Comparison of ENCODE assay signal across 13 cellular contexts in the genomic region with DNA sequence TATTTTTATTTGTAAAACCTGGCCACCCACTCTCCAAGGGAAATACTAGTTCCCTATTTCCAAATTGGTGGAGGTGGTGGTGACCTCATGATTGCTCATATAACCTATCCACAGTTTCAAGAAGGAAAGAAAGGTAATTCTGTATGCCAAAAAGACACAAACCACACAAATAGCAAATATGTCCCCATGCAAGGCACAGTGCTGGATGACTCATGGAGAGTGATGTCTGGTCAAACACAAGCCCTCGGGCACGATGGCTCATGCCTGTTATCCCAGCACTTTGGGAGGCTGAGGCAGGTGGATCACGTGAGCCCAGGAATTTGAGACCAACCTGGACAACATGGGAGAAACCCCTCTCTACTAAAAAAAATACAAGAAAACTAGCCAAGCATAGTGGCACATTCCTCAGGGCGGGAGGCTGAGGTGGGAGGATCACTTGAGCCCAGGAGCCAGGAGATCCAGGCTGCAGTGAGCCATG.
DNase-seq lines count a peak whose midpoint lies in the region; ATAC-seq, FAIRE-seq and TF ChIP-seq lines count a peak whose summit lies in the region.
"Had no signal": no experiment of that assay in that cellular context is flagged by ENCODE, and none has a peak within 500 bp of the region (broad histone marks: within the 10 kb centered on the region; RNA-seq: fewer than 3 reads in every experiment).

No MANE protein-coding gene starts in this region.

- CTCF ChIA-PET in HEK293 (lab: Yijun Ruan, JAX): no interaction called here
- CTCF ChIA-PET in OCI-LY7 (lab: Charles Lee; ENCODE audit: unreplicated experiment): no interaction called here

- H3K79me2 ChIP-seq in keratinocyte (ENCODE audit: control insufficient read depth, insufficient read depth, low read length) (no peaks in the 10 kb centered on the region), OCI-LY7 (ENCODE audit: insufficient read depth, low read depth, low read length) (no peaks in the 10 kb centered on the region)

- H3K27ac ChIP-seq in HEK293 (ENCODE audit: extremely low read depth, low read depth, low read length): no peak overlapping the region
- no peak overlapping the region for H3K27ac ChIP-seq in keratinocyte (ENCODE audit: control insufficient read depth, insufficient read depth, low read length)
- H3K27ac ChIP-seq in OCI-LY7 (ENCODE audit: low read depth, low read length, poor library complexity, severe bottlenecking): no peak overlapping the region

- no peak overlapping the region for H3K4me3 ChIP-seq in HEK293 (ENCODE audit: low read depth, low read length)
- no peak overlapping the region for H3K4me3 ChIP-seq in keratinocyte (ENCODE audit: control insufficient read depth in 2 of 3, extremely low read depth in 1 of 3, insufficient read depth in 2 of 3, low read depth in 1 of 3, low read length in 3 of 3)
- no peak overlapping the region for H3K4me3 ChIP-seq in OCI-LY7 (ENCODE audit: low read depth, low read length, poor library complexity, severe bottlenecking)

- intact Hi-C loops in OCI-LY7 (cut with micrococcal nuclease; ENCODE audit: unreplicated experiment): no loop called here

- H4K20me1 ChIP-seq in keratinocyte (ENCODE audit: control insufficient read depth, extremely low read depth, insufficient read depth, low read length) (no peaks in the 10 kb centered on the region), OCI-LY7 (ENCODE audit: insufficient read depth, low read length) (no peaks in the 10 kb centered on the region)

- H3K4me1 ChIP-seq in HEK293 (ENCODE audit: control insufficient read depth, insufficient read depth, low read length): peaks cover 4% of the 10 kb centered on the region; the same call in 1 of the 2 replicates
- H3K4me1 ChIP-seq in keratinocyte (ENCODE audit: control insufficient read depth, extremely low read depth, insufficient read depth, low read length): peaks cover 31% of the 10 kb centered on the region
- peaks cover 73% of the 10 kb centered on the region for H3K4me1 ChIP-seq in OCI-LY7 (ENCODE audit: insufficient read depth, low read length, poor library complexity, severe bottlenecking)

- no peaks in the 10 kb centered on the region for H3K27me3 ChIP-seq in keratinocyte (ENCODE audit: control insufficient read depth, extremely low read depth, insufficient read depth, low read length)

- no peaks in the 10 kb centered on the region for H3K9me2 ChIP-seq in OCI-LY7 (ENCODE audit: insufficient read depth, low read length)

- H3K9ac ChIP-seq in keratinocyte (ENCODE audit: control insufficient read depth, extremely low read depth, insufficient read depth, low read length): no peak overlapping the region

- dilution Hi-C loops in keratinocyte (cut with MboI; ENCODE audit: extremely low pct_ligation_motif_present, low sequenced_read_pairs): no loop called here

- ATAC-seq in GM18498 (IDR thresholded peaks at IDR 0.05; ENCODE audit: unreplicated experiment) (no peak), HG03108 (IDR thresholded peaks at IDR 0.05; ENCODE audit: unreplicated experiment) (no peak)

- H2AFZ ChIP-seq in keratinocyte (ENCODE audit: control insufficient read depth, low read length) (no peak overlapping the region), OCI-LY7 (ENCODE audit: low read length) (no peak overlapping the region)

- H3K4me2 ChIP-seq in keratinocyte (ENCODE audit: control insufficient read depth, extremely low read depth, insufficient read depth, low read depth, low read length) (no peak overlapping the region), OCI-LY7 (ENCODE audit: low read length) (no peak overlapping the region)

- no TSS peak for BruUV-seq in OCI-LY7 (replicated peaks; lab: Mats Ljungman, UMichigan)

- DNase-seq in AG08396 (ENCODE audit: low spot score): peak; percentile 17
- DNase-seq in SW480 (ENCODE audit: low spot score): peak; percentile 77
- DNase-seq in keratinocyte (ENCODE audit: low read depth, low spot score): peak; percentile 94
- no peak for DNase-seq in OCI-LY7 (ENCODE audit: low spot score)
- DNase-seq in NCI-H1694 treated with DMSO at 0.1 percent for 48 hours (lab: John Stamatoyannopoulos, UW): no peak
- DNase-seq: activated CD8-positive, alpha-beta memory T cell treated with anti-CD3 and anti-CD28 coated beads for 24 hours; CD8-positive, alpha-beta memory T cell; NCI-H1105; Right ventricle myocardium superior had no signal

- no peak for TF ChIP-seq CTCF in HEK293 (tag by site-specific recombination; IDR thresholded peaks at IDR 0.05)
- no peak for TF ChIP-seq CTCF in keratinocyte (optimal IDR thresholded peaks at IDR 0.05 in 1 of 3, IDR thresholded peaks at IDR 0.05 in 1 of 3, conservative IDR thresholded peaks at IDR 0.05 in 1 of 3; ENCODE audit: extremely low read depth in 1 of 3, insufficient read depth in 2 of 3, low read length in 3 of 3)
- no peak for TF ChIP-seq CTCF in OCI-LY7 (conservative IDR thresholded peaks at IDR 0.05; ENCODE audit: low read length)

- H3K9me1 ChIP-seq in keratinocyte (ENCODE audit: control insufficient read depth, extremely low read depth, insufficient read depth, low read length): no peaks in the 10 kb centered on the region

- H3K36me3 ChIP-seq in HEK293 (ENCODE audit: control insufficient read depth in 2 of 2, insufficient read depth in 1 of 2, low read length in 2 of 2) (no peaks in the 10 kb centered on the region), keratinocyte (ENCODE audit: control insufficient read depth in 2 of 2, extremely low read depth in 1 of 2, insufficient read depth in 2 of 2, low read length in 2 of 2) (no peaks in the 10 kb centered on the region), OCI-LY7 (ENCODE audit: insufficient read depth, low read length) (no peaks in the 10 kb centered on the region)

- POLR2A ChIA-PET in HEK293 (lab: Yijun Ruan, JAX) (no interaction called here), OCI-LY7 (lab: Charles Lee) (no interaction called here)

- H3K9me3 ChIP-seq in HEK293 (ENCODE audit: control insufficient read depth, insufficient read depth, low read depth, low read length) (no peaks in the 10 kb centered on the region), keratinocyte (ENCODE audit: control insufficient read depth, low read depth, low read length) (no peaks in the 10 kb centered on the region), OCI-LY7 (ENCODE audit: low read length) (no peaks in the 10 kb centered on the region)

- FAIRE-seq in keratinocyte (lab: Jason Lieb, UNC): peak; percentile 91
- FAIRE-seq: frontal cortex had no signal

TF ChIP-seq in HEK293, 187 proteins besides CTCF, POLR2A, EP300 and RAD21 (continues in another document):
- TF ChIP-seq WT1 (tag by site-specific recombination; IDR thresholded peaks at IDR 0.05): 0 out of 2 replicates have a peak, but pooled peaks have one; percentile 16
- TF ChIP-seq, protein P1, sequence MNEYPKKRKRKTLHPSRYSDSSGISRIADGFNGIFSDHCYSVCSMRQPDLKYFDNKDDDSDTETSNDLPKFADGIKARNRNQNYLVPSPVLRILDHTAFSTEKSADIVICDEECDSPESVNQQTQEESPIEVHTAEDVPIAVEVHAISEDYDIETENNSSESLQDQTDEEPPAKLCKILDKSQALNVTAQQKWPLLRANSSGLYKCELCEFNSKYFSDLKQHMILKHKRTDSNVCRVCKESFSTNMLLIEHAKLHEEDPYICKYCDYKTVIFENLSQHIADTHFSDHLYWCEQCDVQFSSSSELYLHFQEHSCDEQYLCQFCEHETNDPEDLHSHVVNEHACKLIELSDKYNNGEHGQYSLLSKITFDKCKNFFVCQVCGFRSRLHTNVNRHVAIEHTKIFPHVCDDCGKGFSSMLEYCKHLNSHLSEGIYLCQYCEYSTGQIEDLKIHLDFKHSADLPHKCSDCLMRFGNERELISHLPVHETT (tag by site-specific recombination; IDR thresholded peaks at IDR 0.05): 0 out of 2 replicates have a peak, but pooled peaks have one; percentile 28
- TF ChIP-seq, protein P2, sequence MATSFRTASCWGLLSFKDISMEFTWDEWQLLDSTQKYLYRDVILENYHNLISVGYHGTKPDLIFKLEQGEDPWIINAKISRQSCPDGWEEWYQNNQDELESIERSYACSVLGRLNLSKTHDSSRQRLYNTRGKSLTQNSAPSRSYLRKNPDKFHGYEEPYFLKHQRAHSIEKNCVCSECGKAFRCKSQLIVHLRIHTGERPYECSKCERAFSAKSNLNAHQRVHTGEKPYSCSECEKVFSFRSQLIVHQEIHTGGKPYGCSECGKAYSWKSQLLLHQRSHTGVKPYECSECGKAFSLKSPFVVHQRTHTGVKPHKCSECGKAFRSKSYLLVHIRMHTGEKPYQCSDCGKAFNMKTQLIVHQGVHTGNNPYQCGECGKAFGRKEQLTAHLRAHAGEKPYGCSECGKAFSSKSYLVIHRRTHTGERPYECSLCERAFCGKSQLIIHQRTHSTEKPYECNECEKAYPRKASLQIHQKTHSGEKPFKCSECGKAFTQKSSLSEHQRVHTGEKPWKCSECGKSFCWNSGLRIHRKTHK (tag by site-specific recombination; IDR thresholded peaks at IDR 0.05): peak; percentile 28; the same call in 1 of the 2 replicates
- TF ChIP-seq, protein P3, sequence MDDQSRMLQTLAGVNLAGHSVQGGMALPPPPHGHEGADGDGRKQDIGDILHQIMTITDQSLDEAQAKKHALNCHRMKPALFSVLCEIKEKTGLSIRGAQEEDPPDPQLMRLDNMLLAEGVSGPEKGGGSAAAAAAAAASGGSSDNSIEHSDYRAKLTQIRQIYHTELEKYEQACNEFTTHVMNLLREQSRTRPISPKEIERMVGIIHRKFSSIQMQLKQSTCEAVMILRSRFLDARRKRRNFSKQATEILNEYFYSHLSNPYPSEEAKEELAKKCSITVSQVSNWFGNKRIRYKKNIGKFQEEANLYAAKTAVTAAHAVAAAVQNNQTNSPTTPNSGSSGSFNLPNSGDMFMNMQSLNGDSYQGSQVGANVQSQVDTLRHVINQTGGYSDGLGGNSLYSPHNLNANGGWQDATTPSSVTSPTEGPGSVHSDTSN (CRISPR knock-in tag; IDR thresholded peaks at IDR 0.05): no peak
- peak; percentile 81 for TF ChIP-seq SP7 (tag by site-specific recombination; IDR thresholded peaks at IDR 0.05)
- TF ChIP-seq ZNF571 (tag by site-specific recombination; IDR thresholded peaks at IDR 0.05): no peak
- 0 out of 2 replicates have a peak, but pooled peaks have one; percentile 31 for TF ChIP-seq KLF8 (tag by site-specific recombination; IDR thresholded peaks at IDR 0.05)
- TF ChIP-seq GLIS1 (tag by site-specific recombination; IDR thresholded peaks at IDR 0.05): peak; percentile 68

Comparison
In these comparisons a context has a peak if more than half of its experiments do, and no peak if none do; other contexts are left out.
1. DNase-seq: peak in AG08396 (single experiment), SW480 (single experiment) and keratinocyte (single experiment); none in OCI-LY7 (single experiment) and NCI-H1694 treated with DMSO at 0.1 percent for 48 hours (single experiment).